Comparison of ENCODE assay signal across 20 cellular contexts in the genomic region with DNA sequence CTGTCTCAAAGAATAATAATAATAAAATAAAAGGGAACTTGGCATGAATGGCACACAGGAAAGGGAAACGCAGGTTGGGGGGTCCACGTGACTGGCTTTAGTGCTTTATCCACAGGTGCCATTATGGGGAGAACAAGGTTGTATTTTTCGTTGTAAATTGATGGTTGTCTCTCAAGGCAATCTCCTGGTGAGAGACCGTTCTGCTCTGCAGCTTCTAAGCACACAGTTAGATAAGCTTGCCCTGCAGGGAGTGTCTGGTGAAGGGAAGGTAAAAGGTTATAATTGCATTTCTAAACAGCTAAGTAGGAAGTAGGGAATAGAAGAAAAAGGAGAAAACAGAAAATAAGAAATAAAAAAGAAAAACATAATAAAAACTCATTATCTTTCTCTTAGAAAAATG.
"Had no signal": no experiment of that assay in that cellular context is flagged by ENCODE, and none has a peak within 500 bp of the region (broad histone marks: within the 10 kb centered on the region; RNA-seq: fewer than 3 reads in every experiment).

No MANE protein-coding gene starts in this region.

- H3K4me3 Mint-ChIP-seq: activated CD4-positive, alpha-beta memory T cell treated with anti-CD3 and anti-CD28 coated beads, Interleukin-2, amount 10 ng/mL, durations not matched to agents 7 days and 5 days; activated CD4-positive, alpha-beta T cell treated with anti-CD3 and anti-CD28 coated beads for 36 hours; activated naive CD4-positive, alpha-beta T cell treated with anti-CD3 and anti-CD28 coated beads, Interleukin-2, amount 50 U/mL, for 24 hours; brain; central memory CD8-positive, alpha-beta T cell; T-helper 1 cell treated with Interleukin-12 subunit alpha and Interleukin-12 subunit beta and Interleukin-4 antibody, amounts not matched to agents 30 μg/mL and 1 μg/mL, for 36 hours had no signal

- H3K36me3 Mint-ChIP-seq: activated naive CD4-positive, alpha-beta T cell treated with anti-CD3 and anti-CD28 coated beads, Interleukin-2, amount 50 U/mL, for 24 hours; brain had no signal

- H3K27me3 ChIP-seq: SJSA1 had no signal

- ATAC-seq: activated CD4-positive, alpha-beta T cell treated with anti-CD3 and anti-CD28 coated beads for 36 hours; PC-3 had no signal

- H3K4me3 ChIP-seq: SJSA1 had no signal

- H3K27me3 Mint-ChIP-seq: activated CD4-positive, alpha-beta memory T cell treated with anti-CD3 and anti-CD28 coated beads, Interleukin-2, amount 10 ng/mL, durations not matched to agents 7 days and 5 days; activated naive CD4-positive, alpha-beta T cell treated with anti-CD3 and anti-CD28 coated beads, Interleukin-2, amount 50 U/mL, for 24 hours; central memory CD8-positive, alpha-beta T cell had no signal

- DNase-seq: activated CD4-positive, alpha-beta memory T cell treated with anti-CD3 and anti-CD28 coated beads, Interleukin-2, amount 10 ng/mL, durations not matched to agents 7 days and 5 days; activated CD4-positive, alpha-beta T cell treated with anti-CD3 and anti-CD28 coated beads for 36 hours; activated CD4-positive, alpha-beta T cell treated with anti-CD3 and anti-CD28 coated beads, Interleukin-2, amount 50 U/mL, for 1 hour; aorta; IMR-90; Kasumi-1; KBM-7; NCI-H1105 treated with DMSO at 0.1 percent for 48 hours; NCI-H1694 treated with DMSO at 0.1 percent for 48 hours; NCI-H2029 treated with DMSO at 0.1 percent for 48 hours; NCI-H226; NCI-H526 treated with DMSO at 0.1 percent for 48 hours; PC-3; SHP77 had no signal

- H3K27ac Mint-ChIP-seq: activated CD4-positive, alpha-beta memory T cell treated with anti-CD3 and anti-CD28 coated beads, Interleukin-2, amount 10 ng/mL, durations not matched to agents 7 days and 5 days; activated CD4-positive, alpha-beta T cell treated with anti-CD3 and anti-CD28 coated beads for 36 hours; activated naive CD4-positive, alpha-beta T cell treated with anti-CD3 and anti-CD28 coated beads, Interleukin-2, amount 50 U/mL, for 24 hours; brain; T-helper 1 cell treated with Interleukin-12 subunit alpha and Interleukin-12 subunit beta and Interleukin-4 antibody, amounts not matched to agents 30 μg/mL and 1 μg/mL, for 36 hours had no signal

- H3K27ac ChIP-seq: SJSA1, VCaP had no signal

- H3K9me3 Mint-ChIP-seq: activated CD4-positive, alpha-beta memory T cell treated with anti-CD3 and anti-CD28 coated beads, Interleukin-2, amount 10 ng/mL, durations not matched to agents 7 days and 5 days; activated naive CD4-positive, alpha-beta T cell treated with anti-CD3 and anti-CD28 coated beads, Interleukin-2, amount 50 U/mL, for 24 hours; central memory CD8-positive, alpha-beta T cell; T-helper 1 cell treated with Interleukin-12 subunit alpha and Interleukin-12 subunit beta and Interleukin-4 antibody, amounts not matched to agents 30 μg/mL and 1 μg/mL, for 36 hours had no signal

- H3K4me1 ChIP-seq: SJSA1 had no signal

- H3K36me3 ChIP-seq: SJSA1 had no signal

- H3K4me1 Mint-ChIP-seq: activated CD4-positive, alpha-beta memory T cell treated with anti-CD3 and anti-CD28 coated beads, Interleukin-2, amount 10 ng/mL, durations not matched to agents 7 days and 5 days; activated naive CD4-positive, alpha-beta T cell treated with anti-CD3 and anti-CD28 coated beads, Interleukin-2, amount 50 U/mL, for 24 hours had no signal
